In the genomic region with DNA sequence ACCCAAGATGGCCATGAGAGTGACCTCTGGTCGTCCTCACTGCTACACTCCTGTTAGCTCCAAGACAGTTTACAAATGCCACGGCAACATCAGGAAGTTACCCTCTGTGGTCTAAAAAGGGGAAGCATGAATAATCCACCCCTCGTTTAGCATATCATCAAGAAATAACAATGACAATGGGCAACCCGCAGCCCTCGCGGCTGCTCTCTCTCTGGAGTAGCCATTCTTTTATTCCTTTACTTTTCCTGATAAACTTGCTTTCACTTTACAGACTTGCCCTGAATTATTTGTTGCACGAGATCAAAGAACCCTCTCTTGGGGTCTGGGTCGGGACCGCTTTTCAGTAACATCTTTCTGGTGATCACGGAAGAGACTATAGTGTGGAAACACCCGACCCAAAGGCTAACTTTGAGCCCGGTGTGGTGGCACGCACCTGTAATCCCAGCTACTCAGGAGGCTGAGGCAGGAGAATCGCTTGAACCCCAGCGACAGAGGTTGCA, we compare ENCODE assay signal across 12 cellular contexts. TPM values are rescaled to one million over a fixed set of nuclear protein-coding genes. Genes with fewer than 3 reads are reported as not detected.
DNase-seq lines count a peak whose midpoint lies in the region; ATAC-seq and TF ChIP-seq lines count a peak whose summit lies in the region.
"Had no signal": no experiment of that assay in that cellular context is flagged by ENCODE, and none has a peak within 500 bp of the region (broad histone marks: within the 10 kb centered on the region; RNA-seq: fewer than 3 reads in every experiment).

No MANE protein-coding gene starts in this region.

- BruUV-seq in OCI-LY7 (replicated peaks; lab: Mats Ljungman, UMichigan), result no TSS peak

- H3K9me2 ChIP-seq in OCI-LY7 (ENCODE audit: insufficient read depth, low read length), result no peaks in the 10 kb centered on the region

- no peaks in the 10 kb centered on the region for H3K9me3 Mint-ChIP-seq in activated CD4-positive, alpha-beta memory T cell treated with anti-CD3 and anti-CD28 coated beads for 36 hours
- H3K9me3 Mint-ChIP-seq in activated CD8-positive, alpha-beta T cell treated with anti-CD3 and anti-CD28 coated beads, Interleukin-2, amount 10 ng/mL, durations not matched to agents 7 days and 5 days (ENCODE audit: insufficient read depth), result no peaks in the 10 kb centered on the region

- CTCF ChIA-PET in OCI-LY7 (lab: Charles Lee; ENCODE audit: unreplicated experiment), result no interaction called here
- CTCF ChIA-PET in activated CD4-positive, alpha-beta memory T cell treated with anti-CD3 and anti-CD28 coated beads for 36 hours (lab: Charles Lee), result interaction anchor here (1.3 kb wide), 1 partner anchor 14 kb away, joined by 3 read pairs; no protein-coding TSS in a partner anchor
- CTCF ChIA-PET in activated CD8-positive, alpha-beta T cell treated with anti-CD3 and anti-CD28 coated beads, Interleukin-2, amount 10 ng/mL, durations not matched to agents 7 days and 5 days (lab: Charles Lee), result no interaction called here

- H3K9ac ChIP-seq in fibroblast of lung (ENCODE audit: insufficient read depth, low read length) (no peak overlapping the region), smooth muscle cell (ENCODE audit: low read depth) (no peak overlapping the region)

- no peaks in the 10 kb centered on the region for H3K36me3 ChIP-seq in OCI-LY7 (ENCODE audit: insufficient read depth, low read length)
- H3K36me3 ChIP-seq in fibroblast of lung (ENCODE audit: control insufficient read depth, insufficient read depth, low read length), result no peaks in the 10 kb centered on the region
- H3K36me3 ChIP-seq in smooth muscle cell (ENCODE audit: low read depth), result no peaks in the 10 kb centered on the region

- no peaks in the 10 kb centered on the region for H3F3A ChIP-seq in smooth muscle cell (ENCODE audit: low read depth)

- TF ChIP-seq CTCF in OCI-LY7 (conservative IDR thresholded peaks at IDR 0.05; ENCODE audit: low read length) (no peak), fibroblast of lung (conservative IDR thresholded peaks at IDR 0.05 in 1 of 2, IDR thresholded peaks at IDR 0.05 in 1 of 2; ENCODE audit: low read depth in 1 of 2, low read length in 2 of 2) (no peak), smooth muscle cell (IDR thresholded peaks at IDR 0.05; ENCODE audit: borderline replicate concordance, insufficient read depth, poor library complexity, severe bottlenecking) (no peak)

- no peak overlapping the region for H3K27ac Mint-ChIP-seq in activated CD4-positive, alpha-beta memory T cell treated with anti-CD3 and anti-CD28 coated beads for 36 hours
- no peak overlapping the region for H3K27ac Mint-ChIP-seq in activated CD8-positive, alpha-beta T cell treated with anti-CD3 and anti-CD28 coated beads, Interleukin-2, amount 10 ng/mL, durations not matched to agents 7 days and 5 days

- ATAC-seq in HG02759 (IDR thresholded peaks at IDR 0.05; ENCODE audit: unreplicated experiment) (peak; percentile 32), HG03439 (IDR thresholded peaks at IDR 0.05; ENCODE audit: unreplicated experiment) (no peak)
- no peak for ATAC-seq in activated CD8-positive, alpha-beta T cell treated with anti-CD3 and anti-CD28 coated beads, Interleukin-2, amount 10 ng/mL, durations not matched to agents 7 days and 5 days
- ATAC-seq: HepG2 had no signal

- H3K27me3 ChIP-seq in fibroblast of lung (ENCODE audit: control insufficient read depth, insufficient read depth, low read length) (no peaks in the 10 kb centered on the region), smooth muscle cell (ENCODE audit: low read depth) (peaks cover 39% of the 10 kb centered on the region)

- H3K27ac ChIP-seq in OCI-LY7 (ENCODE audit: low read depth, low read length, poor library complexity, severe bottlenecking) (no peak overlapping the region), fibroblast of lung (ENCODE audit: insufficient read depth, low read length) (no peak overlapping the region), smooth muscle cell (ENCODE audit: low read depth) (no peak overlapping the region)

- H3K36me3 Mint-ChIP-seq in activated CD4-positive, alpha-beta memory T cell treated with anti-CD3 and anti-CD28 coated beads for 36 hours, result no peaks in the 10 kb centered on the region
- no peaks in the 10 kb centered on the region for H3K36me3 Mint-ChIP-seq in activated CD8-positive, alpha-beta T cell treated with anti-CD3 and anti-CD28 coated beads, Interleukin-2, amount 10 ng/mL, durations not matched to agents 7 days and 5 days (ENCODE audit: low read depth)

- no peaks in the 10 kb centered on the region for H3K79me2 ChIP-seq in OCI-LY7 (ENCODE audit: insufficient read depth, low read depth, low read length)
- no peaks in the 10 kb centered on the region for H3K79me2 ChIP-seq in fibroblast of lung (ENCODE audit: control insufficient read depth, insufficient read depth, low read length)
- H3K79me2 ChIP-seq in smooth muscle cell (ENCODE audit: low read depth), result no peaks in the 10 kb centered on the region

- DNase-seq in OCI-LY7 (ENCODE audit: low spot score) (no peak), fibroblast of lung (ENCODE audit: low read depth in 2 of 2) (peak in 1 of 2 donors; percentile 20), smooth muscle cell (lab: John Stamatoyannopoulos, UW; ENCODE audit: unreplicated experiment) (no peak)
- DNase-seq in stimulated activated CD4-positive, alpha-beta T cell treated with anti-CD3 and anti-CD28 coated beads, Interleukin-1b, Interleukin-23, amount 100 ng/mL, for 48 hours, result no peak
- no peak for DNase-seq in activated CD4-positive, alpha-beta memory T cell treated with anti-CD3 and anti-CD28 coated beads for 36 hours
- DNase-seq in activated CD8-positive, alpha-beta T cell treated with anti-CD3 and anti-CD28 coated beads, Interleukin-2, amount 10 ng/mL, durations not matched to agents 7 days and 5 days, result no peak
- DNase-seq: DMS 273 treated with DMSO at 0.1 percent for 48 hours; NCI-H345; stimulated activated naive CD4-positive, alpha-beta T cell had no signal

- WGBS in smooth muscle cell (ENCODE audit: low lambda C conversion rate), result 29% methylated on average over 15 of the region's 15 CpGs

- H3K4me2 ChIP-seq in OCI-LY7 (ENCODE audit: low read length) (peak overlapping the region; percentile 51), fibroblast of lung (ENCODE audit: extremely low read depth, insufficient read depth, low read length) (peak overlapping the region; percentile 23), smooth muscle cell (peak overlapping the region; percentile 51)

- H3K27me3 Mint-ChIP-seq in activated CD4-positive, alpha-beta memory T cell treated with anti-CD3 and anti-CD28 coated beads for 36 hours, result peaks cover 17% of the 10 kb centered on the region
- H3K27me3 Mint-ChIP-seq in activated CD8-positive, alpha-beta T cell treated with anti-CD3 and anti-CD28 coated beads, Interleukin-2, amount 10 ng/mL, durations not matched to agents 7 days and 5 days (ENCODE audit: low read depth), result peaks cover 9% of the 10 kb centered on the region

- H3K9me3 ChIP-seq in OCI-LY7 (ENCODE audit: low read length) (no peaks in the 10 kb centered on the region), fibroblast of lung (ENCODE audit: control insufficient read depth, insufficient read depth, low read depth, low read length) (no peaks in the 10 kb centered on the region), smooth muscle cell (replicated peaks; ENCODE audit: low read depth) (no peaks in the 10 kb centered on the region)

- H3K4me1 ChIP-seq in OCI-LY7 (ENCODE audit: insufficient read depth, low read length, poor library complexity, severe bottlenecking) (peaks cover 9% of the 10 kb centered on the region), fibroblast of lung (ENCODE audit: control insufficient read depth, extremely low read depth, insufficient read depth, low read length) (no peaks in the 10 kb centered on the region), smooth muscle cell (ENCODE audit: low read depth) (no peaks in the 10 kb centered on the region)

- no peak overlapping the region for H3K4me3 Mint-ChIP-seq in activated CD4-positive, alpha-beta memory T cell treated with anti-CD3 and anti-CD28 coated beads for 36 hours
- H3K4me3 Mint-ChIP-seq in activated CD8-positive, alpha-beta T cell treated with anti-CD3 and anti-CD28 coated beads, Interleukin-2, amount 10 ng/mL, durations not matched to agents 7 days and 5 days, result no peak overlapping the region

- intact Hi-C loops in OCI-LY7 (cut with micrococcal nuclease; ENCODE audit: unreplicated experiment), result no loop called here
- intact Hi-C loops in activated CD4-positive, alpha-beta memory T cell treated with anti-CD3 and anti-CD28 coated beads for 36 hours (cut with micrococcal nuclease), result no loop called here

- H2AFZ ChIP-seq in OCI-LY7 (ENCODE audit: low read length), result peak overlapping the region; percentile 66; the same call in 1 of the 2 replicates
- H2AFZ ChIP-seq in fibroblast of lung (ENCODE audit: low read length), result no peak overlapping the region
- H2AFZ ChIP-seq in smooth muscle cell (ENCODE audit: low read depth), result peak overlapping the region; percentile 62

- H3K4me3 ChIP-seq in OCI-LY7 (ENCODE audit: low read depth, low read length, poor library complexity, severe bottlenecking) (no peak overlapping the region), fibroblast of lung (replicated peaks in 1 of 4; ENCODE audit: control extremely low read depth in 1 of 4, insufficient read depth in 1 of 4, low read depth in 3 of 4, low read length in 4 of 4) (no peak overlapping the region), smooth muscle cell (no peak overlapping the region)

- H4K20me1 ChIP-seq in OCI-LY7 (ENCODE audit: insufficient read depth, low read length), result no peaks in the 10 kb centered on the region
- no peaks in the 10 kb centered on the region for H4K20me1 ChIP-seq in fibroblast of lung (ENCODE audit: control insufficient read depth, extremely low read depth, insufficient read depth, low read length)
- H4K20me1 ChIP-seq in smooth muscle cell (ENCODE audit: low read depth), result no peaks in the 10 kb centered on the region

- POLR2A ChIA-PET in OCI-LY7 (lab: Charles Lee), result interaction anchor here (0.7 to 1.0 kb wide), 5 partner anchors 13 to 242 kb away, joined by 3 to 5 read pairs (median 3); no protein-coding TSS in a partner anchor
- POLR2A ChIA-PET in activated CD4-positive, alpha-beta memory T cell treated with anti-CD3 and anti-CD28 coated beads for 36 hours (lab: Charles Lee), result interaction anchor here (1.3 kb wide), 1 partner anchor 19 kb away, joined by 3 read pairs; no protein-coding TSS in a partner anchor
- POLR2A ChIA-PET in activated CD8-positive, alpha-beta T cell treated with anti-CD3 and anti-CD28 coated beads, Interleukin-2, amount 10 ng/mL, durations not matched to agents 7 days and 5 days (lab: Charles Lee), result no interaction called here

- H3K4me1 Mint-ChIP-seq in activated CD4-positive, alpha-beta memory T cell treated with anti-CD3 and anti-CD28 coated beads for 36 hours (ENCODE audit: low read depth), result peaks cover 12% of the 10 kb centered on the region
- peaks cover 6% of the 10 kb centered on the region for H3K4me1 Mint-ChIP-seq in activated CD8-positive, alpha-beta T cell treated with anti-CD3 and anti-CD28 coated beads, Interleukin-2, amount 10 ng/mL, durations not matched to agents 7 days and 5 days (ENCODE audit: low read depth)

RNA-seq across cellular contexts. Expression of gene COX20, which starts 19.8 kb away (rescaled TPM):
- total RNA-seq in OCI-LY7 (2014; rRNA removed; shearing (Covaris generic)), result 12.7 and 12.9 TPM in 2 replicates
- total RNA-seq in OCI-LY7 (2022) (26.3 and 28.3 TPM in 2 replicates), fibroblast of lung (14.9 and 22.8 TPM in 2 replicates), smooth muscle cell (11.1 and 14.7 TPM in 2 replicates)
- polyA plus RNA-seq in fibroblast of lung (51.5 and 51.9 TPM in 2 replicates), smooth muscle cell (37.2 and 56.7 TPM in 2 replicates)
- polyA plus RNA-seq in fibroblast of lung (2012), result 68.1 and 71.7 TPM in 2 replicates
- polyA minus RNA-seq in fibroblast of lung (ENCODE audit: low replicate concordance), result 1.1 TPM in 2 replicates
- total RNA-seq in activated CD4-positive, alpha-beta memory T cell treated with anti-CD3 and anti-CD28 coated beads for 36 hours, result 10 to 100 TPM; 23.4 to 27.8 TPM
- total RNA-seq in activated CD8-positive, alpha-beta T cell treated with anti-CD3 and anti-CD28 coated beads, Interleukin-2, amount 10 ng/mL, durations not matched to agents 7 days and 5 days, result 10 to 100 TPM; 31.3 to 33.6 TPM

RNA-seq across cellular contexts. Expression of gene HNRNPU, which starts 48.7 kb away (rescaled TPM):
- total RNA-seq in OCI-LY7 (2014; rRNA removed; shearing (Covaris generic)), result 426 and 592 TPM in 2 replicates
- total RNA-seq in OCI-LY7 (2022) (610 and 650 TPM in 2 replicates), fibroblast of lung (328 and 383 TPM in 2 replicates), smooth muscle cell (241 and 286 TPM in 2 replicates)
- polyA plus RNA-seq in fibroblast of lung (231 and 330 TPM in 2 replicates), smooth muscle cell (198 and 236 TPM in 2 replicates)
- polyA plus RNA-seq in fibroblast of lung (2012), result 307 and 379 TPM in 2 replicates
- polyA minus RNA-seq in fibroblast of lung (ENCODE audit: low replicate concordance), result 14.6 and 94.0 TPM in 2 replicates
- total RNA-seq in activated CD4-positive, alpha-beta memory T cell treated with anti-CD3 and anti-CD28 coated beads for 36 hours, result 100 to 1,000 TPM; 410 to 421 TPM
- 100 to 1,000 TPM; 432 to 435 TPM for total RNA-seq in activated CD8-positive, alpha-beta T cell treated with anti-CD3 and anti-CD28 coated beads, Interleukin-2, amount 10 ng/mL, durations not matched to agents 7 days and 5 days
